In the genomic region with DNA sequence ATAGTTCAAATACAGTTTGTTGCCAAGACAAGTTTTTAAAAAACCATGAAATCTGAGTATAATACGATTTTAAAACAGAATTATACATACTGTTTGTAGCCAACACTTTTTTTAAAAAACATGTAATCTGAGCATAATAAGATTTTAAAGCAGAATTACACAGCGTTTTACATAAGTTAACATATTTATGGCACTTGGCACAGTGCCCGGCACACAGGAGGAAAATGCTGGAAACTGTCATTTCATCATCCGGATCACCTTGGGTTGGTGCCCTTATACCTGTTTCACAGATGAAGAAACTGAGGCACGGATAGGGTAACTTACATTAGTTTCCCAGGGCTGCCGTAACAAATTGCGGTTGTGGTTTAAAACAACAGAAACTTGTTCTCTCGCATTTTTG, we compare ENCODE assay signal across 2 cellular contexts.
TF ChIP-seq lines count a peak whose summit lies in the region.

No MANE protein-coding gene starts in this region.

TF ChIP-seq in HEK293, 187 proteins besides CTCF, POLR2A, EP300 and RAD21 (continued from another document):
- TF ChIP-seq, protein P1, sequence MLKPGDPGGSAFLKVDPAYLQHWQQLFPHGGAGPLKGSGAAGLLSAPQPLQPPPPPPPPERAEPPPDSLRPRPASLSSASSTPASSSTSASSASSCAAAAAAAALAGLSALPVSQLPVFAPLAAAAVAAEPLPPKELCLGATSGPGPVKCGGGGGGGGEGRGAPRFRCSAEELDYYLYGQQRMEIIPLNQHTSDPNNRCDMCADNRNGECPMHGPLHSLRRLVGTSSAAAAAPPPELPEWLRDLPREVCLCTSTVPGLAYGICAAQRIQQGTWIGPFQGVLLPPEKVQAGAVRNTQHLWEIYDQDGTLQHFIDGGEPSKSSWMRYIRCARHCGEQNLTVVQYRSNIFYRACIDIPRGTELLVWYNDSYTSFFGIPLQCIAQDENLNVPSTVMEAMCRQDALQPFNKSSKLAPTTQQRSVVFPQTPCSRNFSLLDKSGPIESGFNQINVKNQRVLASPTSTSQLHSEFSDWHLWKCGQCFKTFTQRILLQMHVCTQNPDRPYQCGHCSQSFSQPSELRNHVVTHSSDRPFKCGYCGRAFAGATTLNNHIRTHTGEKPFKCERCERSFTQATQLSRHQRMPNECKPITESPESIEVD (tag by site-specific recombination; IDR thresholded peaks at IDR 0.05): peak; percentile 55
- TF ChIP-seq, protein P2, sequence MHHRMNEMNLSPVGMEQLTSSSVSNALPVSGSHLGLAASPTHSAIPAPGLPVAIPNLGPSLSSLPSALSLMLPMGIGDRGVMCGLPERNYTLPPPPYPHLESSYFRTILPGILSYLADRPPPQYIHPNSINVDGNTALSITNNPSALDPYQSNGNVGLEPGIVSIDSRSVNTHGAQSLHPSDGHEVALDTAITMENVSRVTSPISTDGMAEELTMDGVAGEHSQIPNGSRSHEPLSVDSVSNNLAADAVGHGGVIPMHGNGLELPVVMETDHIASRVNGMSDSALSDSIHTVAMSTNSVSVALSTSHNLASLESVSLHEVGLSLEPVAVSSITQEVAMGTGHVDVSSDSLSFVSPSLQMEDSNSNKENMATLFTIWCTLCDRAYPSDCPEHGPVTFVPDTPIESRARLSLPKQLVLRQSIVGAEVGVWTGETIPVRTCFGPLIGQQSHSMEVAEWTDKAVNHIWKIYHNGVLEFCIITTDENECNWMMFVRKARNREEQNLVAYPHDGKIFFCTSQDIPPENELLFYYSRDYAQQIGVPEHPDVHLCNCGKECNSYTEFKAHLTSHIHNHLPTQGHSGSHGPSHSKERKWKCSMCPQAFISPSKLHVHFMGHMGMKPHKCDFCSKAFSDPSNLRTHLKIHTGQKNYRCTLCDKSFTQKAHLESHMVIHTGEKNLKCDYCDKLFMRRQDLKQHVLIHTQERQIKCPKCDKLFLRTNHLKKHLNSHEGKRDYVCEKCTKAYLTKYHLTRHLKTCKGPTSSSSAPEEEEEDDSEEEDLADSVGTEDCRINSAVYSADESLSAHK (tag by site-specific recombination; IDR thresholded peaks at IDR 0.05): peak; percentile 73

TF ChIP-seq in K562, 482 proteins besides CTCF, POLR2A, EP300 and RAD21 (continued from another document):
- TF ChIP-seq NFIC (IDR thresholded peaks at IDR 0.05): peak; percentile 72
